In genomic region chr2:1707771-1708351, GRCh38 we compare ENCODE assay signal across 9 cellular contexts. TPM values are rescaled to one million over a fixed set of nuclear protein-coding genes. Genes with fewer than 3 reads are reported as not detected.
DNase-seq lines count a peak whose midpoint lies in the region; ATAC-seq and TF ChIP-seq lines count a peak whose summit lies in the region.
"Had no signal": no experiment of that assay in that cellular context is flagged by ENCODE, and none has a peak within 500 bp of the region (broad histone marks: within the 10 kb centered on the region; RNA-seq: fewer than 3 reads in every experiment).

No MANE protein-coding gene starts in this region.

- no peak for TF ChIP-seq CTCF in brain (conservative IDR thresholded peaks at IDR 0.05)
- TF ChIP-seq CTCF in transverse colon (IDR thresholded peaks at IDR 0.05), result no peak

- intact Hi-C loops in Right ventricle myocardium inferior (cut with DNase I), result loop anchor here (2.0 kb wide), 1 partner anchor 35 kb away; no protein-coding TSS in a partner anchor
- intact Hi-C loops in cardiac septum (cut with DNase I), result loop anchor here (1.0 to 5.0 kb wide), 2 partner anchors 8 to 34 kb away; partner anchors contain the start of gene PXDN
- intact Hi-C loops in transverse colon (cut with DNase I; ENCODE audit: low total_unique reads), result no loop called here

- H3K27me3 ChIP-seq in transverse colon, result no peaks in the 10 kb centered on the region

- no peak for TF ChIP-seq POLR2A in transverse colon (IDR thresholded peaks at IDR 0.05)

- DNase-seq in Right ventricle myocardium inferior (ENCODE audit: missing footprints), result peak; percentile 89
- DNase-seq in cardiac septum (ENCODE audit: low spot score), result no peak
- DNase-seq in left lobe of liver (ENCODE audit: low spot score), result no peak
- DNase-seq in transverse colon, result peak; percentile 55
- DNase-seq in NCI-H524 treated with DMSO at 0.1 percent for 48 hours (lab: John Stamatoyannopoulos, UW), result no peak
- DNase-seq: CD4-positive, CD25-positive, alpha-beta regulatory T cell had no signal

- TF ChIP-seq EP300 in transverse colon (IDR thresholded peaks at IDR 0.05; ENCODE audit: low read depth), result no peak

- H3K4me3 ChIP-seq in transverse colon, result peak overlapping the region in 1 of 4 donors; percentile 6

- peaks cover 15% of the 10 kb centered on the region for H3K36me3 Mint-ChIP-seq in brain
- H3K36me3 Mint-ChIP-seq: CD4-positive, CD25-positive, alpha-beta regulatory T cell had no signal

- no peaks in the 10 kb centered on the region for H3K27me3 Mint-ChIP-seq in brain
- H3K27me3 Mint-ChIP-seq: CD4-positive, CD25-positive, alpha-beta regulatory T cell had no signal

- peak overlapping the region in 4 of 5 experiments; percentile 23 to 70 (median 63) for H3K4me3 Mint-ChIP-seq in brain
- H3K4me3 Mint-ChIP-seq: CD4-positive, CD25-positive, alpha-beta regulatory T cell had no signal

- peaks cover 10 to 24% (median 16%) of the 10 kb centered on the region in 4 donors for H3K4me1 ChIP-seq in transverse colon

- in situ Hi-C loops in transverse colon (cut with MboI; ENCODE audit: low pct_ligation_motif_present in 1 of 4, low pct_unique_long_range_greater_than_20kb in 1 of 4, low sequenced_read_pairs in 3 of 4), result no loop called here

- ATAC-seq in Right ventricle myocardium inferior (peak; percentile 84), left lobe of liver (peak; percentile 63), HG03342 (IDR thresholded peaks at IDR 0.05; ENCODE audit: unreplicated experiment) (no peak), HG02678 (IDR thresholded peaks at IDR 0.05; ENCODE audit: unreplicated experiment) (no peak)

- H3K36me3 ChIP-seq in transverse colon, result no peaks in the 10 kb centered on the region

- peaks cover 67% of the 10 kb centered on the region for H3K4me1 Mint-ChIP-seq in brain

- H3K9me3 ChIP-seq in transverse colon, result no peaks in the 10 kb centered on the region

- H3K27ac Mint-ChIP-seq in brain, result peak overlapping the region in 4 of 5 experiments; percentile 11 to 95 (median 66)
- H3K27ac Mint-ChIP-seq: CD4-positive, CD25-positive, alpha-beta regulatory T cell had no signal

- H3K27ac ChIP-seq in transverse colon, result peak overlapping the region; percentile 57 to 80 (median 70)

- H3K9me3 Mint-ChIP-seq in brain, result peaks cover 0 to 4% (median 0%) of the 10 kb centered on the region in 5 experiments

- WGBS in transverse colon (ENCODE audit: low coverage in 1 of 2), 2 donors, result 4 to 10% methylated on average over 8 to 21 of the region's 21 CpGs

RNA-seq across cellular contexts. Expression of gene PXDN, which starts 36.5 kb away (rescaled TPM):
- total RNA-seq in Right ventricle myocardium inferior (19.7 TPM), cardiac septum (27.5 TPM), left lobe of liver (9.4 TPM), transverse colon (10 to 100 TPM in 3 of 4 donors, 1 to 10 TPM in 1; 9.0 to 46.2 (median 18.5) TPM)
- polyA plus RNA-seq in brain (ENCODE audit: insufficient read depth, low read depth, low replicate concordance), result 6.9 TPM
- polyA plus RNA-seq: CD4-positive, CD25-positive, alpha-beta regulatory T cell had no signal

Comparison
In these comparisons a context has a peak if more than half of its experiments do, and no peak if none do; other contexts are left out.
1. DNase-seq: peak in Right ventricle myocardium inferior (single experiment) and transverse colon (single experiment); none in cardiac septum (single experiment), left lobe of liver (single experiment) and NCI-H524 treated with DMSO at 0.1 percent for 48 hours (single experiment).
2. ATAC-seq: peak in Right ventricle myocardium inferior (single experiment) and left lobe of liver (single experiment); none in HG03342 (single experiment) and HG02678 (single experiment).